In the genomic region with DNA sequence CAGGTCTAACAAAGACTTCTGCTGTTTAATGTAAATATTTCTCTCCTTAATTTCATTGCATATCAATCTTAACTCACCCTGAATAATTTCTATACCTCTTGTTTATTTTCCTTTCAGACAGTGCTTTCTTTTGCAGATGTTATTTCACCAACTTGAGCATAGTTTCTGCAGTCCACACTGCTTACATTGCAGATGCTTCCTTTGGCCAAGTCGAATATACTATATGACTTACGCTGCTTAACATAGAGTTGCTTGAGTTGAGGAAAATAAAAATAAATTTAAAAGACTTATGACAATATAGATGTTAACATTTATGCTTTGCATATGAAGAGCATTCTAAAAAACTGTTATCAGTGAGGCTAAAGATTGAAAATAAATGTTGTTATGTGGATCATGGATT, we compare ENCODE assay signal across 22 cellular contexts.
DNase-seq lines count a peak whose midpoint lies in the region; ATAC-seq, FAIRE-seq and TF ChIP-seq lines count a peak whose summit lies in the region.
"Had no signal": no experiment of that assay in that cellular context is flagged by ENCODE, and none has a peak within 500 bp of the region (broad histone marks: within the 10 kb centered on the region; RNA-seq: fewer than 3 reads in every experiment).

No MANE protein-coding gene starts in this region.

- H3K9me3 ChIP-seq in CD8-positive, alpha-beta T cell (ENCODE audit: low read length) = no peaks in the 10 kb centered on the region
- H3K9me3 ChIP-seq in small intestine (ENCODE audit: control insufficient read depth, low read depth) = no peaks in the 10 kb centered on the region
- H3K9me3 ChIP-seq: BE2C had no signal

- H2AFZ ChIP-seq in ACC112 (ENCODE audit: low read length, unreplicated experiment) = peak overlapping the region; percentile 3

- H3K27me3 ChIP-seq in ACC112 (ENCODE audit: insufficient read depth, low read length) (no peaks in the 10 kb centered on the region), small intestine (ENCODE audit: control insufficient read depth in 2 of 2, insufficient read depth in 2 of 2, low read length in 2 of 2) (no peaks in the 10 kb centered on the region)
- H3K27me3 ChIP-seq in CD8-positive, alpha-beta T cell (ENCODE audit: insufficient read depth, low read length) = no peaks in the 10 kb centered on the region
- H3K27me3 ChIP-seq: BE2C had no signal

- CTCF ChIA-PET in activated CD8-positive, alpha-beta T cell treated with anti-CD3 and anti-CD28 coated beads for 36 hours (lab: Charles Lee) = interaction anchor here (1.2 to 1.4 kb wide), 4 partner anchors 8 to 45 kb away, joined by 3 to 7 read pairs (median 4); no protein-coding TSS in a partner anchor
- CTCF ChIA-PET in CD8-positive, alpha-beta T cell (lab: Charles Lee) = interaction anchor here (1.4 to 2.0 kb wide), 2 partner anchors 8 to 50 kb away, joined by 5 to 8 read pairs; no protein-coding TSS in a partner anchor

- H3K36me3 ChIP-seq in ACC112 (ENCODE audit: insufficient read depth, low read length) = no peaks in the 10 kb centered on the region
- no peaks in the 10 kb centered on the region for H3K36me3 ChIP-seq in CD8-positive, alpha-beta T cell (ENCODE audit: insufficient read depth, low read length)
- H3K36me3 ChIP-seq in small intestine (ENCODE audit: control insufficient read depth in 2 of 2, insufficient read depth in 2 of 2, low read length in 2 of 2) = no peaks in the 10 kb centered on the region
- H3K36me3 ChIP-seq: BE2C had no signal

- no peaks in the 10 kb centered on the region for H3K27me3 Mint-ChIP-seq in chondrocyte (ENCODE audit: low read depth)
- no peaks in the 10 kb centered on the region for H3K27me3 Mint-ChIP-seq in osteocyte (ENCODE audit: unreplicated experiment)
- no peaks in the 10 kb centered on the region for H3K27me3 Mint-ChIP-seq in activated CD8-positive, alpha-beta T cell treated with anti-CD3 and anti-CD28 coated beads for 36 hours
- no peaks in the 10 kb centered on the region for H3K27me3 Mint-ChIP-seq in CD8-positive, alpha-beta T cell (ENCODE audit: low read depth)
- H3K27me3 Mint-ChIP-seq: CD4-positive, alpha-beta T cell; IgD-negative memory B cell had no signal

- H3K79me2 ChIP-seq in ACC112 (ENCODE audit: control insufficient read depth, insufficient read depth, low read length, unreplicated experiment) = no peaks in the 10 kb centered on the region

- no peak overlapping the region for H3K4me3 Mint-ChIP-seq in chondrocyte (ENCODE audit: unreplicated experiment)
- no peak overlapping the region for H3K4me3 Mint-ChIP-seq in osteocyte (ENCODE audit: unreplicated experiment)
- no peak overlapping the region for H3K4me3 Mint-ChIP-seq in activated CD8-positive, alpha-beta T cell treated with anti-CD3 and anti-CD28 coated beads for 36 hours
- no peak overlapping the region for H3K4me3 Mint-ChIP-seq in CD8-positive, alpha-beta T cell
- H3K4me3 Mint-ChIP-seq: CD4-positive, alpha-beta T cell; IgD-negative memory B cell had no signal

- H3K27ac Mint-ChIP-seq in chondrocyte (ENCODE audit: unreplicated experiment) = peak overlapping the region; percentile 28
- peak overlapping the region; percentile 74 for H3K27ac Mint-ChIP-seq in osteocyte (ENCODE audit: unreplicated experiment)
- no peak overlapping the region for H3K27ac Mint-ChIP-seq in activated CD8-positive, alpha-beta T cell treated with anti-CD3 and anti-CD28 coated beads for 36 hours
- H3K27ac Mint-ChIP-seq in CD8-positive, alpha-beta T cell = no peak overlapping the region
- H3K27ac Mint-ChIP-seq: IgD-negative memory B cell had no signal

- POLR2A ChIA-PET in activated CD8-positive, alpha-beta T cell treated with anti-CD3 and anti-CD28 coated beads for 36 hours (lab: Charles Lee) = interaction anchor here (1.3 kb wide), 1 partner anchor 30 kb away, joined by 3 read pairs; no protein-coding TSS in a partner anchor
- POLR2A ChIA-PET in CD8-positive, alpha-beta T cell (lab: Charles Lee) = interaction anchor here (0.8 to 1.1 kb wide), 2 partner anchors 8 to 9 kb away, joined by 3 read pairs; no protein-coding TSS in a partner anchor

- TF ChIP-seq CTCF in chondrocyte (IDR thresholded peaks at IDR 0.05) = no peak
- TF ChIP-seq CTCF in osteocyte (IDR thresholded peaks at IDR 0.05) = no peak
- TF ChIP-seq CTCF in activated CD8-positive, alpha-beta T cell treated with anti-CD3 and anti-CD28 coated beads for 36 hours (IDR thresholded peaks at IDR 0.05) = no peak
- no peak for TF ChIP-seq CTCF in CD8-positive, alpha-beta T cell (IDR thresholded peaks at IDR 0.05)

- H3K36me3 Mint-ChIP-seq in chondrocyte (ENCODE audit: low read depth) (no peaks in the 10 kb centered on the region), osteocyte (ENCODE audit: unreplicated experiment) (no peaks in the 10 kb centered on the region)
- H3K36me3 Mint-ChIP-seq in activated CD8-positive, alpha-beta T cell treated with anti-CD3 and anti-CD28 coated beads for 36 hours (ENCODE audit: low read depth) = no peaks in the 10 kb centered on the region
- H3K36me3 Mint-ChIP-seq in CD8-positive, alpha-beta T cell = peaks cover 5% of the 10 kb centered on the region

- intact Hi-C loops in activated CD8-positive, alpha-beta T cell treated with anti-CD3 and anti-CD28 coated beads for 36 hours (cut with micrococcal nuclease) = no loop called here
- intact Hi-C loops in CD8-positive, alpha-beta T cell (cut with DNase I, micrococcal nuclease) = no loop called here

- WGBS in small intestine, 3 donors = 66 to 90% (median 82%) methylated on average over 2 of the region's 2 CpGs

- H3K4me1 Mint-ChIP-seq in chondrocyte (ENCODE audit: low read depth) = peaks cover 46% of the 10 kb centered on the region
- H3K4me1 Mint-ChIP-seq in osteocyte (ENCODE audit: unreplicated experiment) = peaks cover 26% of the 10 kb centered on the region
- peaks cover 17% of the 10 kb centered on the region for H3K4me1 Mint-ChIP-seq in activated CD8-positive, alpha-beta T cell treated with anti-CD3 and anti-CD28 coated beads for 36 hours (ENCODE audit: low read depth)
- H3K4me1 Mint-ChIP-seq in CD8-positive, alpha-beta T cell (ENCODE audit: low read depth) = peaks cover 15% of the 10 kb centered on the region

- H3K4me1 ChIP-seq in ACC112 (ENCODE audit: control insufficient read depth, insufficient read depth, low read length, unreplicated experiment) (peaks cover 14% of the 10 kb centered on the region), small intestine (ENCODE audit: control insufficient read depth in 2 of 2, insufficient read depth in 1 of 2, low read depth in 1 of 2, low read length in 1 of 2) (no peaks in the 10 kb centered on the region)
- peaks cover 8% of the 10 kb centered on the region for H3K4me1 ChIP-seq in CD8-positive, alpha-beta T cell (ENCODE audit: insufficient read depth, low read length)

- FAIRE-seq in small intestine (lab: Jason Lieb, UNC) = no peak

- ATAC-seq in activated CD8-positive, alpha-beta T cell treated with anti-CD3 and anti-CD28 coated beads for 36 hours = no peak
- ATAC-seq in CD8-positive, alpha-beta T cell = no peak

- no peak overlapping the region for H3K4me3 ChIP-seq in ACC112 (ENCODE audit: low read depth, low read length)
- H3K4me3 ChIP-seq in CD8-positive, alpha-beta T cell (ENCODE audit: low read depth, low read length) = no peak overlapping the region
- H3K4me3 ChIP-seq in small intestine (ENCODE audit: low read depth in 1 of 2, low read length in 2 of 2) = no peak overlapping the region

- H3K27ac ChIP-seq in ACC112 (ENCODE audit: low read depth, low read length) (no peak overlapping the region), small intestine (ENCODE audit: low read depth in 1 of 2, low read length in 1 of 2) (no peak overlapping the region)
- no peak overlapping the region for H3K27ac ChIP-seq in CD8-positive, alpha-beta T cell (ENCODE audit: low read depth, low read length)
- H3K27ac ChIP-seq: 22Rv1, RWPE1 had no signal

- DNase-seq in NCI-H526 treated with DMSO at 0.1 percent for 48 hours (lab: John Stamatoyannopoulos, UW) (peak; percentile 31), chondrocyte (ENCODE audit: low spot score) (no peak), osteocyte (ENCODE audit: extremely low spot score, unreplicated experiment) (no peak), ecto neural progenitor cell (ENCODE audit: low spot score) (no peak), small intestine (no peak)
- DNase-seq in activated CD8-positive, alpha-beta T cell treated with anti-CD3 and anti-CD28 coated beads for 36 hours = no peak
- no peak for DNase-seq in CD8-positive, alpha-beta T cell
- DNase-seq: BE2C; Calu3; CD4-positive, alpha-beta T cell; H7; Kasumi-1; NCI-H1105; NCI-H1694; NCI-H2107; NCI-H2227 treated with DMSO at 0.1 percent for 48 hours; NK-92 treated with Interleukin-12 subunit alpha and Interleukin-12 subunit beta, amount 100 ng/mL, for 24 hours; OCI-M1 had no signal

- no peaks in the 10 kb centered on the region for H3K9me3 Mint-ChIP-seq in chondrocyte (ENCODE audit: low read depth)
- no peaks in the 10 kb centered on the region for H3K9me3 Mint-ChIP-seq in osteocyte (ENCODE audit: unreplicated experiment)
- H3K9me3 Mint-ChIP-seq in activated CD8-positive, alpha-beta T cell treated with anti-CD3 and anti-CD28 coated beads for 36 hours = no peaks in the 10 kb centered on the region
- H3K9me3 Mint-ChIP-seq in CD8-positive, alpha-beta T cell = no peaks in the 10 kb centered on the region
- H3K9me3 Mint-ChIP-seq: CD4-positive, alpha-beta T cell; IgD-negative memory B cell had no signal

Comparison
In these comparisons a context has a peak if more than half of its experiments do, and no peak if none do; other contexts are left out.
1. H3K27ac Mint-ChIP-seq: peak in chondrocyte (single experiment) and osteocyte (single experiment); none in activated CD8-positive, alpha-beta T cell treated with anti-CD3 and anti-CD28 coated beads for 36 hours (single experiment) and CD8-positive, alpha-beta T cell (single experiment).